In genomic region chr3:14566812-14567211, GRCh38 we compare ENCODE assay signal across 36 cellular contexts. TPM values are rescaled to one million over a fixed set of nuclear protein-coding genes. Genes with fewer than 3 reads are reported as not detected.
"Had no signal": no experiment of that assay in that cellular context is flagged by ENCODE, and none has a peak within 500 bp of the region (broad histone marks: within the 10 kb centered on the region; RNA-seq: fewer than 3 reads in every experiment).

No MANE protein-coding gene starts in this region.

- H3K27ac Mint-ChIP-seq: activated CD4-positive, alpha-beta memory T cell treated with anti-CD3 and anti-CD28 coated beads, Interleukin-2, amount 10 ng/mL, durations not matched to agents 7 days and 5 days; activated CD4-positive, alpha-beta T cell treated with anti-CD3 and anti-CD28 coated beads for 36 hours; activated CD4-positive, alpha-beta T cell treated with anti-CD3 and anti-CD28 coated beads, Interleukin-2, amount 10 ng/mL, durations not matched to agents 7 days and 5 days; activated CD8-positive, alpha-beta memory T cell treated with anti-CD3 and anti-CD28 coated beads, Interleukin-2, amount 10 ng/mL, durations not matched to agents 7 days and 5 days; activated CD8-positive, alpha-beta T cell treated with anti-CD3 and anti-CD28 coated beads, Interleukin-2, amount 10 ng/mL, durations not matched to agents 7 days and 5 days; activated naive CD4-positive, alpha-beta T cell treated with anti-CD3 and anti-CD28 coated beads, Interleukin-2, amount 10 ng/mL, durations not matched to agents 7 days and 5 days; activated naive CD4-positive, alpha-beta T cell treated with anti-CD3 and anti-CD28 coated beads, Interleukin-2, amount 50 U/mL, for 24 hours; activated naive CD8-positive, alpha-beta T cell; activated naive CD8-positive, alpha-beta T cell treated with anti-CD3 and anti-CD28 coated beads, Interleukin-2, amount 10 ng/mL, durations not matched to agents 7 days and 5 days; activated naive CD8-positive, alpha-beta T cell treated with anti-CD3 and anti-CD28 coated beads, Interleukin-2, amount 50 U/mL, for 24 hours; activated T-cell treated with anti-CD3 and anti-CD28 coated beads, Interleukin-2, amount 50 U/mL, for 24 hours; activated T-helper 2 cell treated with anti-CD3 and anti-CD28 coated beads, Interferon-gamma antibody, Interleukin-2, Interleukin-4, amounts not matched to agents 10 μg/mL and 5 μg/mL and 100 μg/mL, durations not matched to agents 14 hours and 24 hours and 36 hours; T-cell; WTC11 had no signal

- DNase-seq: activated CD4-positive, alpha-beta T cell treated with anti-CD3 and anti-CD28 coated beads for 1 hour; activated CD4-positive, alpha-beta T cell treated with anti-CD3 and anti-CD28 coated beads for 36 hours; activated CD4-positive, alpha-beta T cell treated with anti-CD3 and anti-CD28 coated beads for 48 hours; activated CD4-positive, alpha-beta T cell treated with anti-CD3 and anti-CD28 coated beads, Interleukin-2, amount 10 ng/mL, durations not matched to agents 7 days and 5 days; activated CD4-positive, alpha-beta T cell treated with anti-CD3 and anti-CD28 coated beads, Interleukin-2, amount 50 U/mL, for 48 hours; activated CD4-positive, CD25-positive, alpha-beta regulatory T cell; activated CD8-positive, alpha-beta memory T cell treated with anti-CD3 and anti-CD28 coated beads for 24 hours; activated CD8-positive, alpha-beta memory T cell treated with anti-CD3 and anti-CD28 coated beads, Interleukin-2, amount 50 U/mL, for 48 hours; activated effector memory CD4-positive, alpha-beta T cell treated with Interleukin-2 at 50 U/mL for 16 hours; activated gamma-delta T cell; activated naive CD4-positive, alpha-beta T cell treated with anti-CD3 and anti-CD28 coated beads, Interleukin-2, amount 10 ng/mL, durations not matched to agents 7 days and 5 days; activated naive CD4-positive, alpha-beta T cell treated with Interleukin-2 at 50 U/mL for 16 hours; activated T-cell treated with anti-CD3 and anti-CD28 coated beads, Interleukin-2, amount 50 U/mL, for 24 hours; activated T-cell treated with anti-CD3 and anti-CD28 coated beads, Interleukin-2, amount 50 U/mL, for 48 hours; amygdala; anterior cingulate cortex; caudate nucleus; cerebellar nuclear complex; T-cell; T-helper 17 cell; T1000; WERI-Rb-1 had no signal

- H3K27me3 Mint-ChIP-seq: activated CD4-positive, alpha-beta T cell treated with anti-CD3 and anti-CD28 coated beads for 36 hours; activated naive CD4-positive, alpha-beta T cell treated with anti-CD3 and anti-CD28 coated beads, Interleukin-2, amount 50 U/mL, for 24 hours had no signal

- ATAC-seq: activated CD4-positive, alpha-beta T cell treated with anti-CD3 and anti-CD28 coated beads for 36 hours; activated CD4-positive, CD25-positive, alpha-beta regulatory T cell treated with anti-CD3 and anti-CD28 coated beads, Interleukin-2, amount 50 U/mL, for 24 hours; activated CD8-positive, alpha-beta memory T cell treated with anti-CD3 and anti-CD28 coated beads, Interleukin-2, amount 10 ng/mL, durations not matched to agents 7 days and 5 days; T-cell; T-helper 17 cell; WTC11 had no signal

- H3K36me3 ChIP-seq: ascending aorta, cardiac muscle cell, WERI-Rb-1 had no signal

- H3K4me1 ChIP-seq: ascending aorta had no signal

- H3K4me3 Mint-ChIP-seq: activated CD4-positive, alpha-beta memory T cell treated with anti-CD3 and anti-CD28 coated beads, Interleukin-2, amount 10 ng/mL, durations not matched to agents 7 days and 5 days; activated CD4-positive, alpha-beta T cell treated with anti-CD3 and anti-CD28 coated beads for 36 hours; activated CD4-positive, alpha-beta T cell treated with anti-CD3 and anti-CD28 coated beads, Interleukin-2, amount 10 ng/mL, durations not matched to agents 7 days and 5 days; activated CD8-positive, alpha-beta memory T cell treated with anti-CD3 and anti-CD28 coated beads, Interleukin-2, amount 10 ng/mL, durations not matched to agents 7 days and 5 days; activated CD8-positive, alpha-beta T cell treated with anti-CD3 and anti-CD28 coated beads, Interleukin-2, amount 10 ng/mL, durations not matched to agents 7 days and 5 days; activated naive CD4-positive, alpha-beta T cell treated with anti-CD3 and anti-CD28 coated beads, Interleukin-2, amount 10 ng/mL, durations not matched to agents 7 days and 5 days; activated naive CD4-positive, alpha-beta T cell treated with anti-CD3 and anti-CD28 coated beads, Interleukin-2, amount 50 U/mL, for 24 hours; activated naive CD8-positive, alpha-beta T cell; activated naive CD8-positive, alpha-beta T cell treated with anti-CD3 and anti-CD28 coated beads, Interleukin-2, amount 10 ng/mL, durations not matched to agents 7 days and 5 days; activated naive CD8-positive, alpha-beta T cell treated with anti-CD3 and anti-CD28 coated beads, Interleukin-2, amount 50 U/mL, for 24 hours; activated T-cell treated with anti-CD3 and anti-CD28 coated beads, Interleukin-2, amount 50 U/mL, for 24 hours; central memory CD8-positive, alpha-beta T cell; T-cell; T-helper 17 cell; WTC11 had no signal

- H3K27me3 ChIP-seq: ascending aorta, cardiac muscle cell had no signal

- H3K4me3 ChIP-seq: ascending aorta, cardiac muscle cell had no signal

- H3K27ac ChIP-seq: ascending aorta, cardiac muscle cell, WERI-Rb-1 had no signal

- H3K9me3 Mint-ChIP-seq: activated CD4-positive, alpha-beta memory T cell treated with anti-CD3 and anti-CD28 coated beads, Interleukin-2, amount 10 ng/mL, durations not matched to agents 7 days and 5 days; activated CD4-positive, alpha-beta T cell treated with anti-CD3 and anti-CD28 coated beads, Interleukin-2, amount 10 ng/mL, durations not matched to agents 7 days and 5 days; activated naive CD4-positive, alpha-beta T cell treated with anti-CD3 and anti-CD28 coated beads, Interleukin-2, amount 10 ng/mL, durations not matched to agents 7 days and 5 days; activated naive CD4-positive, alpha-beta T cell treated with anti-CD3 and anti-CD28 coated beads, Interleukin-2, amount 50 U/mL, for 24 hours; activated naive CD8-positive, alpha-beta T cell treated with anti-CD3 and anti-CD28 coated beads, Interleukin-2, amount 10 ng/mL, durations not matched to agents 7 days and 5 days; activated naive CD8-positive, alpha-beta T cell treated with anti-CD3 and anti-CD28 coated beads, Interleukin-2, amount 50 U/mL, for 24 hours; activated T-cell treated with anti-CD3 and anti-CD28 coated beads, Interleukin-2, amount 50 U/mL, for 24 hours; activated T-helper 2 cell treated with anti-CD3 and anti-CD28 coated beads, Interferon-gamma antibody, Interleukin-2, Interleukin-4, amounts not matched to agents 10 μg/mL and 5 μg/mL and 100 μg/mL, durations not matched to agents 14 hours and 24 hours and 36 hours; central memory CD8-positive, alpha-beta T cell; T-cell had no signal

- H3K36me3 Mint-ChIP-seq: activated CD8-positive, alpha-beta memory T cell treated with anti-CD3 and anti-CD28 coated beads, Interleukin-2, amount 10 ng/mL, durations not matched to agents 7 days and 5 days; activated naive CD4-positive, alpha-beta T cell treated with anti-CD3 and anti-CD28 coated beads, Interleukin-2, amount 10 ng/mL, durations not matched to agents 7 days and 5 days; activated naive CD4-positive, alpha-beta T cell treated with anti-CD3 and anti-CD28 coated beads, Interleukin-2, amount 50 U/mL, for 24 hours; activated naive CD8-positive, alpha-beta T cell; activated naive CD8-positive, alpha-beta T cell treated with anti-CD3 and anti-CD28 coated beads, Interleukin-2, amount 10 ng/mL, durations not matched to agents 7 days and 5 days; T-cell had no signal

- H3K9me3 ChIP-seq: ascending aorta had no signal

- H3K4me1 Mint-ChIP-seq: activated naive CD4-positive, alpha-beta T cell treated with anti-CD3 and anti-CD28 coated beads, Interleukin-2, amount 10 ng/mL, durations not matched to agents 7 days and 5 days; activated naive CD8-positive, alpha-beta T cell treated with anti-CD3 and anti-CD28 coated beads, Interleukin-2, amount 50 U/mL, for 24 hours; central memory CD8-positive, alpha-beta T cell had no signal

RNA-seq across cellular contexts. Expression of gene GRIP2, which starts 26.7 kb away (rescaled TPM):
- total RNA-seq: activated CD4-positive, alpha-beta T cell treated with anti-CD3 and anti-CD28 coated beads for 36 hours; activated CD8-positive, alpha-beta memory T cell treated with anti-CD3 and anti-CD28 coated beads, Interleukin-2, amount 10 ng/mL, durations not matched to agents 7 days and 5 days; activated CD8-positive, alpha-beta T cell treated with anti-CD3 and anti-CD28 coated beads, Interleukin-2, amount 10 ng/mL, durations not matched to agents 7 days and 5 days; activated naive CD8-positive, alpha-beta T cell treated with anti-CD3 and anti-CD28 coated beads, Interleukin-2, amount 10 ng/mL, durations not matched to agents 7 days and 5 days; activated T-helper 2 cell treated with anti-CD3 and anti-CD28 coated beads, Interferon-gamma antibody, Interleukin-2, Interleukin-4, amounts not matched to agents 10 μg/mL and 5 μg/mL and 100 μg/mL, durations not matched to agents 14 hours and 24 hours and 36 hours; T-helper 2 cell treated with Interferon-gamma antibody and Interleukin-4, amounts not matched to agents 100 ng/mL and 5 ng/mL, for 36 hours had no signal
- polyA plus RNA-seq: cardiac muscle cell had no signal
